Comparison of ENCODE assay signal across 32 cellular contexts in the genomic region with DNA sequence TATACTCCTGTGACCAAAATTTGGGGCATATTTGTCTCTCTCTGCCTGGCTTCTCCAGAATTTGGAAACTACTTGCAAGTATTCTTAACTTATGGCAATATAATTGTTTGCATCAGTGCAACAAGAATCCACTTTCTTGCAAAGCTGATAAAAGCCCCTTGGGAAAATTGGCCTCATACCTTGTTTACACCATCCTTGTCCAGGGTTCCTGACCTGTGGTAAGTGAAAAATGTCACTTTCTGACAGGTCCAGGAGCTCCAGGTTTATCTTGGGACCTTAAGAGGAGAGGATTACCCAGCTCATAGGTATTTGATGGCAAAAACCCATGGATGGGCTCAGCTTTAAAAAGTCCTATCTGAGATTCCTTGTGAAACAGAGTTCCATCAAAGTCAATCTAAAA. TPM values are rescaled to one million over a fixed set of nuclear protein-coding genes. Genes with fewer than 3 reads are reported as not detected.
"Had no signal": no experiment of that assay in that cellular context is flagged by ENCODE, and none has a peak within 500 bp of the region (broad histone marks: within the 10 kb centered on the region; RNA-seq: fewer than 3 reads in every experiment).

No MANE protein-coding gene starts in this region.

- H3K4me1 ChIP-seq: parathyroid adenoma, psoas muscle, sigmoid colon, upper lobe of right lung, uterus had no signal

- H3K36me3 Mint-ChIP-seq: naive thymus-derived CD8-positive, alpha-beta T cell; stimulated activated effector memory CD8-positive, alpha-beta T cell treated with anti-CD3 and anti-CD28 coated beads, Interleukin-12 subunit alpha, Interleukin-12 subunit beta, amount 100 ng/mL, for 72 hours had no signal

- H3K4me3 Mint-ChIP-seq: naive thymus-derived CD8-positive, alpha-beta T cell; natural killer cell treated with Interleukin-12 subunit alpha and Interleukin-12 subunit beta and Interleukin-15 and Interleukin-18, amount 100 ng/mL, for 72 hours; nephron progenitor cell; neural crest cell; stimulated activated effector memory CD8-positive, alpha-beta T cell treated with anti-CD3 and anti-CD28 coated beads, Interleukin-12 subunit alpha, Interleukin-12 subunit beta, amount 100 ng/mL, for 72 hours; stimulated activated naive B cell treated with anti-CD40 and anti-IgM and Interleukin-4, amounts not matched to agents 10 μg/mL and 1 μg/mL and 100 μg/mL, for 72 hours; stimulated activated naive CD8-positive, alpha-beta T cell treated with anti-CD3 and anti-CD28 coated beads, Interleukin-15, Interleukin-2, amounts not matched to agents 100 ng/mL and 50 ng/mL, for 24 hours had no signal

- H3K27ac ChIP-seq: neutrophil, ovary, parathyroid adenoma, psoas muscle, right lobe of liver, sigmoid colon, stomach, thoracic aorta, thyroid gland, tibial nerve, upper lobe of right lung, uterus had no signal

- H3K27me3 Mint-ChIP-seq: progenitor cell of endocrine pancreas had no signal

- H3K27ac Mint-ChIP-seq: naive thymus-derived CD8-positive, alpha-beta T cell; natural killer cell treated with Interleukin-12 subunit alpha and Interleukin-12 subunit beta and Interleukin-15 and Interleukin-18, amount 100 ng/mL, for 72 hours; nephron progenitor cell; progenitor cell of endocrine pancreas; stimulated activated effector memory CD8-positive, alpha-beta T cell treated with anti-CD3 and anti-CD28 coated beads, Interleukin-12 subunit alpha, Interleukin-12 subunit beta, amount 100 ng/mL, for 72 hours; stimulated activated naive B cell treated with anti-CD40 and anti-IgM and Interleukin-4, amounts not matched to agents 10 μg/mL and 1 μg/mL and 100 μg/mL, for 72 hours; stimulated activated naive CD8-positive, alpha-beta T cell treated with anti-CD3 and anti-CD28 coated beads, Interleukin-15, Interleukin-2, amounts not matched to agents 100 ng/mL and 50 ng/mL, for 24 hours had no signal

- H3K36me3 ChIP-seq: neutrophil, ovary, right lobe of liver, sigmoid colon, stomach, thoracic aorta, thyroid gland, tibial nerve, upper lobe of right lung, uterus had no signal

- DNase-seq: naive thymus-derived CD8-positive, alpha-beta T cell; nephron progenitor cell; nucleus accumbens; ovary; posterior cingulate gyrus; psoas muscle; right cardiac atrium; right lobe of liver; sigmoid colon; small intestine; stimulated activated CD4-positive, alpha-beta T cell treated with anti-CD3 and anti-CD28 coated beads, Interleukin-15, amount 100 ng/mL, for 24 hours; stimulated activated CD4-positive, alpha-beta T cell treated with anti-CD3 and anti-CD28 coated beads, Interleukin-2, amount 100 ng/mL, for 24 hours; stimulated activated CD4-positive, alpha-beta T cell treated with anti-CD3 and anti-CD28 coated beads, Interleukin-2, amount 100 ng/mL, for 48 hours; stimulated activated CD4-positive, alpha-beta T cell treated with anti-CD3 and anti-CD28 coated beads, Interleukin-4, amount 100 ng/mL, for 24 hours; stimulated activated naive B cell treated with anti-CD40 and anti-IgM and Interleukin-4, amounts not matched to agents 10 μg/mL and 1 μg/mL and 100 μg/mL, for 72 hours; stimulated activated naive CD4-positive, alpha-beta T cell treated with Interleukin-2 at 50 U/mL for 16 hours; stomach; thyroid gland; trophoblast cell; upper lobe of right lung; uterus had no signal

- ATAC-seq: naive thymus-derived CD8-positive, alpha-beta T cell; natural killer cell treated with Interleukin-12 subunit alpha and Interleukin-12 subunit beta and Interleukin-15 and Interleukin-18, amount 100 ng/mL, for 72 hours; psoas muscle; right cardiac atrium; right lobe of liver; stimulated activated effector memory CD8-positive, alpha-beta T cell treated with anti-CD3 and anti-CD28 coated beads, Interleukin-12 subunit alpha, Interleukin-12 subunit beta, amount 100 ng/mL, for 72 hours; stimulated activated naive B cell treated with anti-CD40 and anti-IgM and Interleukin-4, amounts not matched to agents 10 μg/mL and 1 μg/mL and 100 μg/mL, for 72 hours; upper lobe of right lung had no signal

- H3K27me3 ChIP-seq: neutrophil, ovary, right lobe of liver, sigmoid colon, stomach, thyroid gland, tibial nerve, upper lobe of right lung, uterus had no signal

- H3K4me1 Mint-ChIP-seq: naive thymus-derived CD8-positive, alpha-beta T cell; nephron progenitor cell; neural crest cell had no signal

- H3K4me3 ChIP-seq: ovary, psoas muscle, right lobe of liver, sigmoid colon, stomach, thoracic aorta, thyroid gland, tibial nerve, upper lobe of right lung, uterus had no signal

- H3K9me3 ChIP-seq: neutrophil, ovary, psoas muscle, right lobe of liver, thoracic aorta, thyroid gland, upper lobe of right lung, uterus had no signal

- H3K9me3 Mint-ChIP-seq: stimulated activated effector memory CD8-positive, alpha-beta T cell treated with anti-CD3 and anti-CD28 coated beads, Interleukin-12 subunit alpha, Interleukin-12 subunit beta, amount 100 ng/mL, for 72 hours had no signal

RNA-seq across cellular contexts. Expression of gene CXCL13, which starts 29.3 kb away (rescaled TPM):
- total RNA-seq: naive thymus-derived CD8-positive, alpha-beta T cell; neural crest cell; progenitor cell of endocrine pancreas; renal cortical epithelial cell; right cardiac atrium; sigmoid colon; temporal lobe; thoracic aorta; upper lobe of right lung had no signal
